ENCODE assay signal across 9 cellular contexts in genomic region chr15:34772312-34772711, GRCh38. TPM values are rescaled to one million over a fixed set of nuclear protein-coding genes. Genes with fewer than 3 reads are reported as not detected.
"Had no signal": no experiment of that assay in that cellular context is flagged by ENCODE, and none has a peak within 500 bp of the region (broad histone marks: within the 10 kb centered on the region; RNA-seq: fewer than 3 reads in every experiment).

No MANE protein-coding gene starts in this region.

- H3K4me3 ChIP-seq: GM12878 had no signal

- DNase-seq: GDM1, GF-D8 had no signal

- FAIRE-seq: G401.6, GM12878, GM12891, GM12892, GM18507, GM19239 had no signal

- ATAC-seq: GM12878 had no signal

RNA-seq across cellular contexts. Expression of gene GJD2, which starts 17.5 kb away (rescaled TPM):
- total RNA-seq: GM12878 had no signal
- polyA plus RNA-seq: GM12878 had no signal

RNA-seq across cellular contexts. Expression of gene ACTC1, which starts 23.0 kb away (rescaled TPM):
- total RNA-seq: G401, GM12878 had no signal
